Comparison of ENCODE assay signal across 1 cellular context in the genomic region with DNA sequence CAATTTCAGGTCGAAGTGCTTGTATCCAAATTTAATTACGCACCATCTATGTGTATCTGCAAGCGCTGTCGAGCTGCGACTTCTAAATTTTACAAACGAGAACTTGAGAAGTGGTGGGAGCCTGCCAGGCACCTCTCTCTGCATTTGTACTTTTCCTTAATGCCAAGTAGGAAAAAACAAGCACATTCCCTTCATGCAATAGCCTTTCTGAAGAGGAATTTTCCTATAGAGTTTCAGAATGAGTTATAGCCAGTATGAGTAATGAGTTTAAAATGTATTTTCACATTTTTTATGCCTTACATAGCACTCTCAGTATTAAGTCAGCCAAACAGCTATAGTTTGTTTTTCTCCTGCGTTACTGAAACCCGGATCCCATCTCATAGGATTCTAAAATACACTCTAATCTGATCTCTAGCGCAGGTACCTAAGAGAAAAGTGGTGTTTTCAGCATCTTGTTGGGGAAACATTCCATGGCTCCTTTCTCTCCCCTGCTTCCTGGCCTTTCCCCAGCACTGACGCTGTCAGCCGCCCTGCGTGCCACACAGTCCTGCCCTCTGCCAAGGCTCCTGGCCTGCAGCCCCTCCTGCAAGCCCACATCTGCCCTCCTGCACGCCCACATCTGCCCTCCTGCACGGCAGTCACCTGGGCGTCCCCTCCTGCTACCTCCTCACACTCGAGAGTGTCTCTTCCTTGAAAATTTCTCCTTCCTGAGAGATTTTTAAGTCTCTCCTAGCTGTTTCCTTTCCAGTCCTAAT.
TF ChIP-seq lines count a peak whose summit lies in the region.

No MANE protein-coding gene starts in this region.

TF ChIP-seq in GM23338, 12 proteins besides CTCF, POLR2A, EP300 and RAD21 (continued from another document):
- TF ChIP-seq, protein P1, sequence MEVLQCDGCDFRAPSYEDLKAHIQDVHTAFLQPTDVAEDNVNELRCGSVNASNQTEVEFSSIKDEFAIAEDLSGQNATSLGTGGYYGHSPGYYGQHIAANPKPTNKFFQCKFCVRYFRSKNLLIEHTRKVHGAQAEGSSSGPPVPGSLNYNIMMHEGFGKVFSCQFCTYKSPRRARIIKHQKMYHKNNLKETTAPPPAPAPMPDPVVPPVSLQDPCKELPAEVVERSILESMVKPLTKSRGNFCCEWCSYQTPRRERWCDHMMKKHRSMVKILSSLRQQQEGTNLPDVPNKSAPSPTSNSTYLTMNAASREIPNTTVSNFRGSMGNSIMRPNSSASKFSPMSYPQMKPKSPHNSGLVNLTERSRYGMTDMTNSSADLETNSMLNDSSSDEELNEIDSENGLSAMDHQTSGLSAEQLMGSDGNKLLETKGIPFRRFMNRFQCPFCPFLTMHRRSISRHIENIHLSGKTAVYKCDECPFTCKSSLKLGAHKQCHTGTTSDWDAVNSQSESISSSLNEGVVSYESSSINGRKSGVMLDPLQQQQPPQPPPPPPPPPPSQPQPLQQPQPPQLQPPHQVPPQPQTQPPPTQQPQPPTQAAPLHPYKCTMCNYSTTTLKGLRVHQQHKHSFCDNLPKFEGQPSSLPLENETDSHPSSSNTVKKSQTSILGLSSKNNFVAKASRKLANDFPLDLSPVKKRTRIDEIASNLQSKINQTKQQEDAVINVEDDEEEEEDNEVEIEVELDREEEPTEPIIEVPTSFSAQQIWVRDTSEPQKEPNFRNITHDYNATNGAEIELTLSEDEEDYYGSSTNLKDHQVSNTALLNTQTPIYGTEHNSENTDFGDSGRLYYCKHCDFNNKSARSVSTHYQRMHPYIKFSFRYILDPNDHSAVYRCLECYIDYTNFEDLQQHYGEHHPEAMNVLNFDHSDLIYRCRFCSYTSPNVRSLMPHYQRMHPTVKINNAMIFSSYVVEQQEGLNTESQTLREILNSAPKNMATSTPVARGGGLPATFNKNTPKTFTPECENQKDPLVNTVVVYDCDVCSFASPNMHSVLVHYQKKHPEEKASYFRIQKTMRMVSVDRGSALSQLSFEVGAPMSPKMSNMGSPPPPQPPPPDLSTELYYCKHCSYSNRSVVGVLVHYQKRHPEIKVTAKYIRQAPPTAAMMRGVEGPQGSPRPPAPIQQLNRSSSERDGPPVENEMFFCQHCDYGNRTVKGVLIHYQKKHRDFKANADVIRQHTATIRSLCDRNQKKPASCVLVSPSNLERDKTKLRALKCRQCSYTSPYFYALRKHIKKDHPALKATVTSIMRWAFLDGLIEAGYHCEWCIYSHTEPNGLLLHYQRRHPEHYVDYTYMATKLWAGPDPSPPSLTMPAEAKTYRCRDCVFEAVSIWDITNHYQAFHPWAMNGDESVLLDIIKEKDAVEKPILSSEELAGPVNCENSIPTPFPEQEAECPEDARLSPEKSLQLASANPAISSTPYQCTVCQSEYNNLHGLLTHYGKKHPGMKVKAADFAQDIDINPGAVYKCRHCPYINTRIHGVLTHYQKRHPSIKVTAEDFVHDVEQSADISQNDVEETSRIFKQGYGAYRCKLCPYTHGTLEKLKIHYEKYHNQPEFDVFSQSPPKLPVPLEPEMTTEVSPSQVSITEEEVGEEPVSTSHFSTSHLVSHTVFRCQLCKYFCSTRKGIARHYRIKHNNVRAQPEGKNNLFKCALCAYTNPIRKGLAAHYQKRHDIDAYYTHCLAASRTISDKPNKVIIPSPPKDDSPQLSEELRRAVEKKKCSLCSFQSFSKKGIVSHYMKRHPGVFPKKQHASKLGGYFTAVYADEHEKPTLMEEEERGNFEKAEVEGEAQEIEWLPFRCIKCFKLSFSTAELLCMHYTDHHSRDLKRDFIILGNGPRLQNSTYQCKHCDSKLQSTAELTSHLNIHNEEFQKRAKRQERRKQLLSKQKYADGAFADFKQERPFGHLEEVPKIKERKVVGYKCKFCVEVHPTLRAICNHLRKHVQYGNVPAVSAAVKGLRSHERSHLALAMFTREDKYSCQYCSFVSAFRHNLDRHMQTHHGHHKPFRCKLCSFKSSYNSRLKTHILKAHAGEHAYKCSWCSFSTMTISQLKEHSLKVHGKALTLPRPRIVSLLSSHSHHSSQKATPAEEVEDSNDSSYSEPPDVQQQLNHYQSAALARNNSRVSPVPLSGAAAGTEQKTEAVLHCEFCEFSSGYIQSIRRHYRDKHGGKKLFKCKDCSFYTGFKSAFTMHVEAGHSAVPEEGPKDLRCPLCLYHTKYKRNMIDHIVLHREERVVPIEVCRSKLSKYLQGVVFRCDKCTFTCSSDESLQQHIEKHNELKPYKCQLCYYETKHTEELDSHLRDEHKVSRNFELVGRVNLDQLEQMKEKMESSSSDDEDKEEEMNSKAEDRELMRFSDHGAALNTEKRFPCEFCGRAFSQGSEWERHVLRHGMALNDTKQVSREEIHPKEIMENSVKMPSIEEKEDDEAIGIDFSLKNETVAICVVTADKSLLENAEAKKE (CRISPR knock-in tag; IDR thresholded peaks at IDR 0.05), result no peak
- TF ChIP-seq JUNB (IDR thresholded peaks at IDR 0.05; ENCODE audit: unreplicated experiment), result no peak
- TF ChIP-seq, protein P2, sequence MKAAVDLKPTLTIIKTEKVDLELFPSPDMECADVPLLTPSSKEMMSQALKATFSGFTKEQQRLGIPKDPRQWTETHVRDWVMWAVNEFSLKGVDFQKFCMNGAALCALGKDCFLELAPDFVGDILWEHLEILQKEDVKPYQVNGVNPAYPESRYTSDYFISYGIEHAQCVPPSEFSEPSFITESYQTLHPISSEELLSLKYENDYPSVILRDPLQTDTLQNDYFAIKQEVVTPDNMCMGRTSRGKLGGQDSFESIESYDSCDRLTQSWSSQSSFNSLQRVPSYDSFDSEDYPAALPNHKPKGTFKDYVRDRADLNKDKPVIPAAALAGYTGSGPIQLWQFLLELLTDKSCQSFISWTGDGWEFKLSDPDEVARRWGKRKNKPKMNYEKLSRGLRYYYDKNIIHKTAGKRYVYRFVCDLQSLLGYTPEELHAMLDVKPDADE (IDR thresholded peaks at IDR 0.05), result no peak
- TF ChIP-seq, protein P3, sequence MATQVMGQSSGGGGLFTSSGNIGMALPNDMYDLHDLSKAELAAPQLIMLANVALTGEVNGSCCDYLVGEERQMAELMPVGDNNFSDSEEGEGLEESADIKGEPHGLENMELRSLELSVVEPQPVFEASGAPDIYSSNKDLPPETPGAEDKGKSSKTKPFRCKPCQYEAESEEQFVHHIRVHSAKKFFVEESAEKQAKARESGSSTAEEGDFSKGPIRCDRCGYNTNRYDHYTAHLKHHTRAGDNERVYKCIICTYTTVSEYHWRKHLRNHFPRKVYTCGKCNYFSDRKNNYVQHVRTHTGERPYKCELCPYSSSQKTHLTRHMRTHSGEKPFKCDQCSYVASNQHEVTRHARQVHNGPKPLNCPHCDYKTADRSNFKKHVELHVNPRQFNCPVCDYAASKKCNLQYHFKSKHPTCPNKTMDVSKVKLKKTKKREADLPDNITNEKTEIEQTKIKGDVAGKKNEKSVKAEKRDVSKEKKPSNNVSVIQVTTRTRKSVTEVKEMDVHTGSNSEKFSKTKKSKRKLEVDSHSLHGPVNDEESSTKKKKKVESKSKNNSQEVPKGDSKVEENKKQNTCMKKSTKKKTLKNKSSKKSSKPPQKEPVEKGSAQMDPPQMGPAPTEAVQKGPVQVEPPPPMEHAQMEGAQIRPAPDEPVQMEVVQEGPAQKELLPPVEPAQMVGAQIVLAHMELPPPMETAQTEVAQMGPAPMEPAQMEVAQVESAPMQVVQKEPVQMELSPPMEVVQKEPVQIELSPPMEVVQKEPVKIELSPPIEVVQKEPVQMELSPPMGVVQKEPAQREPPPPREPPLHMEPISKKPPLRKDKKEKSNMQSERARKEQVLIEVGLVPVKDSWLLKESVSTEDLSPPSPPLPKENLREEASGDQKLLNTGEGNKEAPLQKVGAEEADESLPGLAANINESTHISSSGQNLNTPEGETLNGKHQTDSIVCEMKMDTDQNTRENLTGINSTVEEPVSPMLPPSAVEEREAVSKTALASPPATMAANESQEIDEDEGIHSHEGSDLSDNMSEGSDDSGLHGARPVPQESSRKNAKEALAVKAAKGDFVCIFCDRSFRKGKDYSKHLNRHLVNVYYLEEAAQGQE (IDR thresholded peaks at IDR 0.05; ENCODE audit: unreplicated experiment), result no peak
- TF ChIP-seq CREB1 (CRISPR knock-in tag; IDR thresholded peaks at IDR 0.05; ENCODE audit: low read depth), result no peak
- no peak for TF ChIP-seq EZH2 (IDR thresholded peaks at IDR 0.05; ENCODE audit: low read depth, unreplicated experiment)
- no peak for TF ChIP-seq ZNF114 (CRISPR knock-in tag; IDR thresholded peaks at IDR 0.05)
- TF ChIP-seq NANOG (IDR thresholded peaks at IDR 0.05; ENCODE audit: borderline replicate concordance), result no peak
- no peak for TF ChIP-seq ZNF331 (CRISPR knock-in tag; IDR thresholded peaks at IDR 0.05; ENCODE audit: low read depth)
- no peak for TF ChIP-seq STAT1 (IDR thresholded peaks at IDR 0.05; ENCODE audit: unreplicated experiment)
- TF ChIP-seq POLR2AphosphoS5 (IDR thresholded peaks at IDR 0.05; ENCODE audit: low read depth), result no peak
